In the genomic region with DNA sequence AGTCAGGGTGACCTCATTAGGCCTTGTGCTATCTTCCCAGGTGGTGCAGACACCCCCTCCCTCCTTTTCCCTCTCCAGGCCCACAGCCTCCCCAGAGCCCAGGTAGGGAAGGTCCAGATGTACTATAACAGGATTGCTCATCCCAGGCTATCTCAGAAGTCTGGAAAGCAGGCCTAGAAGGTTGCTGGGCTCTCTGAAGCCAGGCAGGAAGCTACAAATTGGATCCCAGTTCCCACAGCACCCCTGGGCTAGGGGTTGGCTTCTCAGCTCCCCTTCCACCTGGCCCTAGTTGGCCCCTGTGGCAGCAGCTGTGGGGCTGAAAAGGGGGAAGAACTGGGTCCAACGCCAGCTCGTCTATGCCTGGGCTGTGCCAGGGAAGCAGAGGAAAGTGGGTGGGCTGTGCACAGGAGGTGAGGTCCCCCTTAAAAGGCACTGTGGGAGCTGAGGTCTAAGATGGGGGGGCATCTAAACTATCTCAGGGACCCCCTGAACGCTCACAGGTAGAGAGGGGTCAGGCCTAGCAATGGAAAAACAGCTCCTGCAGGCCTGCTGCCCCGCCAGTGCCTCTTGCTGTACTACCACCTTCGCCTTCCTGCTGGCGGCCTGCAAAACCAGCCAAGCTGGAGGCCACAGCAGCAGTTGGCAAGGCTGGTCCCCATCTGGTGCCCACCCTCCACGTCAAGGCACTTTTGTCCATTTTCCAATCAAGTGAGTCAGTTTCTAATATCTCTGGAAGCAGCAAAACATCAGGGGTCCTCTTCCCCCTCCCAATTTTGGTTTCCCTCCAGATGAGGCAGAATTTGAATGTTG, we compare ENCODE assay signal across 16 cellular contexts. TPM values are rescaled to one million over a fixed set of nuclear protein-coding genes. Genes with fewer than 3 reads are reported as not detected.
DNase-seq lines count a peak whose midpoint lies in the region; ATAC-seq and TF ChIP-seq lines count a peak whose summit lies in the region.
"Had no signal": no experiment of that assay in that cellular context is flagged by ENCODE, and none has a peak within 500 bp of the region (broad histone marks: within the 10 kb centered on the region; RNA-seq: fewer than 3 reads in every experiment).

No MANE protein-coding gene starts in this region.

- CTCF ChIA-PET in activated CD8-positive, alpha-beta T cell treated with anti-CD3 and anti-CD28 coated beads, Interleukin-2, amount 10 ng/mL, durations not matched to agents 7 days and 5 days (lab: Charles Lee): interaction anchor here (1.9 to 2.0 kb wide), 2 partner anchors 13 to 100 kb away, joined by 5 read pairs; no protein-coding TSS in a partner anchor

- H3K27ac Mint-ChIP-seq in activated T-cell treated with anti-CD3 and anti-CD28 coated beads, Interleukin-2, amount 50 U/mL, for 24 hours: peak overlapping the region; percentile 63
- H3K27ac Mint-ChIP-seq in activated CD8-positive, alpha-beta T cell treated with anti-CD3 and anti-CD28 coated beads, Interleukin-2, amount 10 ng/mL, durations not matched to agents 7 days and 5 days: peak overlapping the region; percentile 36
- H3K27ac Mint-ChIP-seq in naive thymus-derived CD8-positive, alpha-beta T cell: peak overlapping the region in 6 of 10 donors; percentile 4 to 61 (median 38)

- H3K36me3 Mint-ChIP-seq in activated T-cell treated with anti-CD3 and anti-CD28 coated beads, Interleukin-2, amount 50 U/mL, for 24 hours (ENCODE audit: low read depth): peaks cover 99% of the 10 kb centered on the region
- peaks cover 81% of the 10 kb centered on the region for H3K36me3 Mint-ChIP-seq in activated CD8-positive, alpha-beta T cell treated with anti-CD3 and anti-CD28 coated beads, Interleukin-2, amount 10 ng/mL, durations not matched to agents 7 days and 5 days (ENCODE audit: low read depth)
- H3K36me3 Mint-ChIP-seq in naive thymus-derived CD8-positive, alpha-beta T cell: peaks cover 0 to 66% (median 8%) of the 10 kb centered on the region in 3 donors

- no peaks in the 10 kb centered on the region for H3K9me3 Mint-ChIP-seq in activated T-cell treated with anti-CD3 and anti-CD28 coated beads, Interleukin-2, amount 50 U/mL, for 24 hours
- H3K9me3 Mint-ChIP-seq in activated CD8-positive, alpha-beta T cell treated with anti-CD3 and anti-CD28 coated beads, Interleukin-2, amount 10 ng/mL, durations not matched to agents 7 days and 5 days (ENCODE audit: insufficient read depth): no peaks in the 10 kb centered on the region
- H3K9me3 Mint-ChIP-seq in naive thymus-derived CD8-positive, alpha-beta T cell: no peaks in the 10 kb centered on the region

- in situ Hi-C loops in GM18951 (cut with MboI; ENCODE audit: low sequenced_read_pairs, unreplicated experiment): no loop called here

- no peaks in the 10 kb centered on the region for H3K4me1 ChIP-seq in tibial artery

- no peak for DNase-seq in activated T-cell treated with anti-CD3 and anti-CD28 coated beads, Interleukin-2, amount 50 U/mL, for 24 hours
- no peak for DNase-seq in activated T-cell treated with anti-CD3 and anti-CD28 coated beads for 4 hours
- DNase-seq in activated CD8-positive, alpha-beta T cell treated with anti-CD3 and anti-CD28 coated beads, Interleukin-2, amount 10 ng/mL, durations not matched to agents 7 days and 5 days: no peak
- no peak for DNase-seq in naive thymus-derived CD8-positive, alpha-beta T cell
- DNase-seq in inferior parietal cortex (ENCODE audit: extremely low spot score): no peak
- no peak for DNase-seq in SK-N-DZ (ENCODE audit: low spot score)
- DNase-seq in tibial artery: no peak
- DNase-seq: activated CD4-positive, alpha-beta T cell treated with anti-CD3 and anti-CD28 coated beads, Interleukin-2, amount 50 U/mL, for 1 hour; aorta; DMS79 treated with DMSO at 0.1 percent for 48 hours; effector memory CD4-positive, alpha-beta T cell; NCI-H1048; NK-92 treated with Interleukin-12 subunit alpha and Interleukin-12 subunit beta, amount 100 ng/mL, for 24 hours; stimulated activated CD4-positive, alpha-beta T cell treated with anti-CD3 and anti-CD28 coated beads, Interleukin-1b, Interleukin-23, amount 100 ng/mL, for 48 hours had no signal

- no peaks in the 10 kb centered on the region for H3K27me3 ChIP-seq in tibial artery

- no peak for ATAC-seq in activated CD8-positive, alpha-beta T cell treated with anti-CD3 and anti-CD28 coated beads, Interleukin-2, amount 10 ng/mL, durations not matched to agents 7 days and 5 days
- ATAC-seq in naive thymus-derived CD8-positive, alpha-beta T cell: no peak
- ATAC-seq: HCT116 had no signal

- H3K4me1 Mint-ChIP-seq in activated T-cell treated with anti-CD3 and anti-CD28 coated beads, Interleukin-2, amount 50 U/mL, for 24 hours (ENCODE audit: low read depth): peaks cover 14% of the 10 kb centered on the region
- no peaks in the 10 kb centered on the region for H3K4me1 Mint-ChIP-seq in activated CD8-positive, alpha-beta T cell treated with anti-CD3 and anti-CD28 coated beads, Interleukin-2, amount 10 ng/mL, durations not matched to agents 7 days and 5 days (ENCODE audit: low read depth)
- H3K4me1 Mint-ChIP-seq in naive thymus-derived CD8-positive, alpha-beta T cell: peaks cover 0 to 34% (median 7%) of the 10 kb centered on the region in 4 donors

- POLR2A ChIA-PET in activated CD8-positive, alpha-beta T cell treated with anti-CD3 and anti-CD28 coated beads, Interleukin-2, amount 10 ng/mL, durations not matched to agents 7 days and 5 days (lab: Charles Lee): interaction anchor here (0.6 to 3.5 kb wide), 7 partner anchors 9 to 101 kb away, joined by 3 to 19 read pairs (median 3); partner anchors contain the start of gene PSMD5
- POLR2A ChIA-PET in naive thymus-derived CD8-positive, alpha-beta T cell (lab: Charles Lee): interaction anchor here (1.1 to 2.5 kb wide), 2 partner anchors 9 to 11 kb away, joined by 6 to 12 read pairs; no protein-coding TSS in a partner anchor

- no peaks in the 10 kb centered on the region for H3K9me3 ChIP-seq in tibial artery

- intact Hi-C loops in tibial artery (cut with DNase I; ENCODE audit: low total_unique reads): no loop called here

- H3K27ac ChIP-seq in tibial artery: peak overlapping the region in 1 of 2 donors; percentile 13

- H3K36me3 ChIP-seq in tibial artery: peaks cover 31 to 75% (median 50%) of the 10 kb centered on the region in 3 donors

- TF ChIP-seq CTCF in tibial artery (IDR thresholded peaks at IDR 0.05): no peak

- no peak overlapping the region for H3K4me3 ChIP-seq in tibial artery

- no peaks in the 10 kb centered on the region for H3K27me3 Mint-ChIP-seq in activated T-cell treated with anti-CD3 and anti-CD28 coated beads, Interleukin-2, amount 50 U/mL, for 24 hours
- H3K27me3 Mint-ChIP-seq in activated CD8-positive, alpha-beta T cell treated with anti-CD3 and anti-CD28 coated beads, Interleukin-2, amount 10 ng/mL, durations not matched to agents 7 days and 5 days (ENCODE audit: low read depth): no peaks in the 10 kb centered on the region
- no peaks in the 10 kb centered on the region for H3K27me3 Mint-ChIP-seq in naive thymus-derived CD8-positive, alpha-beta T cell

- TF ChIP-seq POLR2A in GM18951 (IDR thresholded peaks at IDR 0.05; ENCODE audit: extremely low read depth, insufficient read depth, insufficient read length): peak; percentile 25

- H3K4me3 Mint-ChIP-seq in activated T-cell treated with anti-CD3 and anti-CD28 coated beads, Interleukin-2, amount 50 U/mL, for 24 hours: no peak overlapping the region
- H3K4me3 Mint-ChIP-seq in activated CD8-positive, alpha-beta T cell treated with anti-CD3 and anti-CD28 coated beads, Interleukin-2, amount 10 ng/mL, durations not matched to agents 7 days and 5 days: no peak overlapping the region
- no peak overlapping the region for H3K4me3 Mint-ChIP-seq in naive thymus-derived CD8-positive, alpha-beta T cell

RNA-seq across cellular contexts. Expression of gene PSMD5, which starts 13.3 kb away (rescaled TPM):
- total RNA-seq in activated CD8-positive, alpha-beta T cell treated with anti-CD3 and anti-CD28 coated beads, Interleukin-2, amount 10 ng/mL, durations not matched to agents 7 days and 5 days: 10 to 100 TPM; 47.9 to 50.7 TPM
- total RNA-seq in naive thymus-derived CD8-positive, alpha-beta T cell: 10 to 100 TPM; 53.0 to 57.9 TPM
- 10 to 100 TPM; 13.7 to 23.4 (median 23.3) TPM for polyA plus RNA-seq in naive thymus-derived CD8-positive, alpha-beta T cell
- 9.0 and 10.6 TPM in 2 replicates for polyA plus RNA-seq in SK-N-DZ (2014; cell fraction: cytosol; rRNA removed)
- 6.4 and 7.2 TPM in 2 replicates for polyA plus RNA-seq in SK-N-DZ (2014; cell fraction: nucleus; rRNA removed)

RNA-seq across cellular contexts. Expression of gene PHF19, which starts 21.0 kb away (rescaled TPM):
- 100 to 1,000 TPM; 273 to 290 TPM for total RNA-seq in activated CD8-positive, alpha-beta T cell treated with anti-CD3 and anti-CD28 coated beads, Interleukin-2, amount 10 ng/mL, durations not matched to agents 7 days and 5 days
- 100 to 1,000 TPM; 143 to 144 TPM for total RNA-seq in naive thymus-derived CD8-positive, alpha-beta T cell
- polyA plus RNA-seq in naive thymus-derived CD8-positive, alpha-beta T cell: 10 to 100 TPM in 1 of 3 donors, 1 to 10 TPM in 2; 6.3 to 11.8 (median 9.4) TPM
- 26.9 and 29.8 TPM in 2 replicates for polyA plus RNA-seq in SK-N-DZ (2014; cell fraction: cytosol; rRNA removed)
- 66.0 and 92.0 TPM in 2 replicates for polyA plus RNA-seq in SK-N-DZ (2014; cell fraction: nucleus; rRNA removed)
